Comparison of ENCODE assay signal across 1 cellular context in the genomic region with DNA sequence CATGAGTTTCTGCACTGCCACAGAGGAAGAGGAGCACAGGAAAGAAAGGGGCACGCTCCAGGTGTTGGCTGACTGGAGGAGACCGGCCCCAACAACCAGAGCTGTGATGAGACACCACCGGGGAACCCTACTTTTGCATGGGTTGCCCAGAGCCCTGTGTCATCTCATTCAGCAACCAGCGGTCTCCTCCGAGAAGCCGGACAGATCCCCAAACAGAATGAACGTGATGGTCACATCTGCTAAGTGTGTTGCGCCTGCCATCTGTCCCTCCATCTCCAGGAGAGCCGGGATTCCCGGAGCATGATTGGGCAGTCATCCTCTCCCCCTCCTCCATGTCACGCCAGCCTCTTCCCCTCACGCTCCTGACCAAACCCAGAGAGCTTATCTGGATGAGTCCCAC.
A peak's percentile ranks its signal among the peaks of the same experiment; 100 is the strongest.
TF ChIP-seq lines count a peak whose summit lies in the region.

No MANE protein-coding gene starts in this region.

TF ChIP-seq in K562, 482 proteins besides CTCF, POLR2A, EP300 and RAD21:
- no peak for TF ChIP-seq RBM17 (IDR thresholded peaks at IDR 0.05; ENCODE audit: borderline replicate concordance, low read depth, low read length)
- TF ChIP-seq JUN (IDR thresholded peaks at IDR 0.05; ENCODE audit: borderline replicate concordance, low read depth, low read length): no peak
- 0 out of 2 replicates have a peak, but pooled peaks have one; percentile 22 for TF ChIP-seq JUN (CRISPR knock-in tag; IDR thresholded peaks at IDR 0.05; ENCODE audit: borderline replicate concordance)
- no peak for TF ChIP-seq NR2C1 (IDR thresholded peaks at IDR 0.05)
- no peak for TF ChIP-seq NR2C1 (tag; IDR thresholded peaks at IDR 0.05)
- no peak for TF ChIP-seq ZNF561 (CRISPR knock-in tag; conservative IDR thresholded peaks at IDR 0.05)
- TF ChIP-seq, protein P1, sequence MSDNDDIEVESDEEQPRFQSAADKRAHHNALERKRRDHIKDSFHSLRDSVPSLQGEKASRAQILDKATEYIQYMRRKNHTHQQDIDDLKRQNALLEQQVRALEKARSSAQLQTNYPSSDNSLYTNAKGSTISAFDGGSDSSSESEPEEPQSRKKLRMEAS (CRISPR knock-in tag; IDR thresholded peaks at IDR 0.05): peak; percentile 7; the same call in 1 of the 2 replicates
- TF ChIP-seq, protein P2, sequence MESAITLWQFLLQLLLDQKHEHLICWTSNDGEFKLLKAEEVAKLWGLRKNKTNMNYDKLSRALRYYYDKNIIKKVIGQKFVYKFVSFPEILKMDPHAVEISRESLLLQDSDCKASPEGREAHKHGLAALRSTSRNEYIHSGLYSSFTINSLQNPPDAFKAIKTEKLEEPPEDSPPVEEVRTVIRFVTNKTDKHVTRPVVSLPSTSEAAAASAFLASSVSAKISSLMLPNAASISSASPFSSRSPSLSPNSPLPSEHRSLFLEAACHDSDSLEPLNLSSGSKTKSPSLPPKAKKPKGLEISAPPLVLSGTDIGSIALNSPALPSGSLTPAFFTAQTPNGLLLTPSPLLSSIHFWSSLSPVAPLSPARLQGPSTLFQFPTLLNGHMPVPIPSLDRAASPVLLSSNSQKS (CRISPR knock-in tag; IDR thresholded peaks at IDR 0.05): no peak
